Comparison of ENCODE assay signal across 10 cellular contexts in the genomic region with DNA sequence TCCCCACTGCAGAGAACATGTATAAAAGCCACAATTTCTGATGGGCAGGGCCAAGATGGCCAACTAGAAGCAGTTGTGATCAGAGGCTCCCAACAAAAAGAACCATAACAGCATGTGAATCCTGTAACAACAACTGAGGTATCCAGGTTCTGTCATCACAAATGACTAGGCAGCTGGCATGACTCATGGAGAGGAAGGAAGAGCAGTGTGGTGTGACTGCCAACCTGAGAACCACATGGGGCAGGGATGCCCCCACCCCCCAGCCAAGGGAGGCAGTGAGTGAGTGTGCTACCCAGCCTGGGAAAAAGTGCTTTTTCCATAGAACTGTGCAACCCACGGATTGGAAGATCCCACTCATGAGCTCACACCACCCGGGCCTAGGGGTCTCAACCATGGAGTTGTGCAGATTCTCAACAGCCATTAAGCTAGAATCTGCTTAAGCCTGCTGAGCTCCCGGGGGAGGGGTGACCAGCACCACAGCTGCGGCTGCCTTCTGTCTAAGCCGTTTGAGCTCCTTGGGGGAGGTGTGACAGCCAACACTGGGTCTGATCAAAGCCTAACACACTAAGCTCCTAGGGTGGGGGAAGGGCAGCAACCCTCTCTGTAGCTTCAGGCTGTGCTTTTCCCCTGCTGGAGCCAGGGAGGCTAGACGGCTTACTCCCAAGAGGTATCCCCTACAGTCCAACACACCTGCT.
DNase-seq lines count a peak whose midpoint lies in the region; ATAC-seq lines count a peak whose summit lies in the region.
"Had no signal": no experiment of that assay in that cellular context is flagged by ENCODE, and none has a peak within 500 bp of the region (broad histone marks: within the 10 kb centered on the region; RNA-seq: fewer than 3 reads in every experiment).

No MANE protein-coding gene starts in this region.

- peak; percentile 69 for ATAC-seq in HG03432 (IDR thresholded peaks at IDR 0.05; ENCODE audit: unreplicated experiment)

- DNase-seq in A172 (ENCODE audit: low spot score) = peak; percentile 55
- peak; percentile 1 for DNase-seq in activated CD4-positive, alpha-beta T cell treated with anti-CD3 and anti-CD28 coated beads, Interleukin-2, amount 50 U/mL, for 1 hour
- peak; percentile 54 for DNase-seq in iPS-NIHi7 (ENCODE audit: extremely low spot score)
- no peak for DNase-seq in amygdala (lab: John Stamatoyannopoulos, UW)
- DNase-seq in HPDE6-E6E7 (ENCODE audit: extremely low spot score) = no peak
- no peak for DNase-seq in GDM1 (lab: John Stamatoyannopoulos, UW)
- no peak for DNase-seq in midbrain (lab: John Stamatoyannopoulos, UW)
- DNase-seq: BE2C; effector CD8-positive, alpha-beta T cell had no signal

Comparison
In these comparisons a context has a peak if more than half of its experiments do, and no peak if none do; other contexts are left out.
1. DNase-seq: peak in A172 (single experiment), activated CD4-positive, alpha-beta T cell treated with anti-CD3 and anti-CD28 coated beads, Interleukin-2, amount 50 U/mL, for 1 hour (single experiment) and iPS-NIHi7 (single experiment); none in amygdala (0 of 56), HPDE6-E6E7 (single experiment), GDM1 (single experiment) and midbrain (single experiment).